19 cellular contexts compared by ENCODE assay signal in genomic region chr21:45942755-45943629, GRCh38. TPM values are rescaled to one million over a fixed set of nuclear protein-coding genes. Genes with fewer than 3 reads are reported as not detected.
DNase-seq lines count a peak whose midpoint lies in the region; ATAC-seq and TF ChIP-seq lines count a peak whose summit lies in the region.
"Had no signal": no experiment of that assay in that cellular context is flagged by ENCODE, and none has a peak within 500 bp of the region (broad histone marks: within the 10 kb centered on the region; RNA-seq: fewer than 3 reads in every experiment).

No MANE protein-coding gene starts in this region.

- H3K4me1 Mint-ChIP-seq in type B pancreatic cell (ENCODE audit: unreplicated experiment), result no peaks in the 10 kb centered on the region
- H3K4me1 Mint-ChIP-seq in effector memory CD8-positive, alpha-beta T cell (ENCODE audit: low read depth in 2 of 2), result peaks cover 0 to 2% of the 10 kb centered on the region in 2 donors

- H3K9ac ChIP-seq in PC-3 (ENCODE audit: low read length), result no peak overlapping the region

- no peaks in the 10 kb centered on the region for H4K20me1 ChIP-seq in PC-3 (ENCODE audit: low read length)

- no peaks in the 10 kb centered on the region for H3K9me2 ChIP-seq in PC-3 (replicated peaks; ENCODE audit: low read length)

- H3K4me2 ChIP-seq in PC-3 (ENCODE audit: low read length), result no peak overlapping the region

- H3F3A ChIP-seq in PC-3 (ENCODE audit: low read length, unreplicated experiment), result no peaks in the 10 kb centered on the region

- no peaks in the 10 kb centered on the region for H3K9me3 Mint-ChIP-seq in type B pancreatic cell
- H3K9me3 Mint-ChIP-seq in effector memory CD8-positive, alpha-beta T cell, result no peaks in the 10 kb centered on the region
- H3K9me3 Mint-ChIP-seq: CD8-positive, alpha-beta T cell had no signal

- no peak overlapping the region for H3K4me3 Mint-ChIP-seq in type B pancreatic cell
- H3K4me3 Mint-ChIP-seq in effector memory CD8-positive, alpha-beta T cell, result no peak overlapping the region
- H3K4me3 Mint-ChIP-seq: CD8-positive, alpha-beta T cell had no signal

- H3K4me3 ChIP-seq in PC-3 (ENCODE audit: low read length), result no peak overlapping the region
- H3K4me3 ChIP-seq: K562, MG63, SJSA1 had no signal

- H3K4me1 ChIP-seq in PC-3 (ENCODE audit: insufficient read depth, low read length), result no peaks in the 10 kb centered on the region
- H3K4me1 ChIP-seq: SJSA1 had no signal

- H3K27ac Mint-ChIP-seq in type B pancreatic cell, result peak overlapping the region; percentile 50
- no peak overlapping the region for H3K27ac Mint-ChIP-seq in effector memory CD8-positive, alpha-beta T cell
- H3K27ac Mint-ChIP-seq: CD8-positive, alpha-beta T cell had no signal

- H3K27ac ChIP-seq in PC-3 (ENCODE audit: low read length), result no peak overlapping the region
- H3K27ac ChIP-seq: SJSA1 had no signal

- H3K9me3 ChIP-seq in PC-3 (ENCODE audit: low read length), result no peaks in the 10 kb centered on the region
- H3K9me3 ChIP-seq: MG63, SJSA1 had no signal

- peaks cover 3% of the 10 kb centered on the region for H3K27me3 Mint-ChIP-seq in type B pancreatic cell
- peaks cover 0 to 27% of the 10 kb centered on the region in 2 donors for H3K27me3 Mint-ChIP-seq in effector memory CD8-positive, alpha-beta T cell

- BruUV-seq in PC-3 (replicated peaks; lab: Mats Ljungman, UMichigan), result no TSS peak

- CTCF ChIA-PET in PC-3 (lab: Charles Lee), result no interaction called here

- POLR2A ChIA-PET in PC-3 (lab: Charles Lee; ENCODE audit: unreplicated experiment), result no interaction called here

- no peaks in the 10 kb centered on the region for H3K79me2 ChIP-seq in PC-3 (ENCODE audit: low read length)

- no peaks in the 10 kb centered on the region for H3K27me3 ChIP-seq in PC-3 (ENCODE audit: low read length)
- H3K27me3 ChIP-seq: MG63, SJSA1 had no signal

- peak; percentile 30 for DNase-seq in Right ventricle myocardium superior
- no peak for DNase-seq in left ventricle myocardium superior
- DNase-seq in PC-3, result peak; percentile 20
- DNase-seq in islet precursor cell, result peak; percentile 49
- DNase-seq in type B pancreatic cell (ENCODE audit: extremely low spot score, unreplicated experiment), result no peak
- no peak for DNase-seq in ecto neural progenitor cell (ENCODE audit: low spot score)
- no peak for DNase-seq in effector memory CD8-positive, alpha-beta T cell
- DNase-seq in head of caudate nucleus, result no peak
- DNase-seq: CD8-positive, alpha-beta T cell; MG63; NCI-H1048; NCI-H1436; NCI-H187 treated with DMSO at 0.1 percent for 48 hours; NCI-H2227 treated with DMSO at 0.1 percent for 48 hours; NCI-H510A; NK-92 treated with Interleukin-12 subunit alpha and Interleukin-12 subunit beta, amount 100 ng/mL, for 24 hours had no signal

- ATAC-seq in Right ventricle myocardium superior (ENCODE audit: poor library complexity), result no peak
- no peak for ATAC-seq in left ventricle myocardium superior
- no peak; the same call in 1 of the 2 replicates for ATAC-seq in PC-3
- ATAC-seq in effector memory CD8-positive, alpha-beta T cell (replicated peaks), result no peak
- ATAC-seq: CD8-positive, alpha-beta T cell; K562; Panc1 had no signal

- no peaks in the 10 kb centered on the region for H3K36me3 ChIP-seq in PC-3 (ENCODE audit: low read depth, low read length)
- H3K36me3 ChIP-seq: MG63, SJSA1 had no signal

- H2AFZ ChIP-seq in PC-3 (ENCODE audit: low read length), result no peak overlapping the region

- intact Hi-C loops in Right ventricle myocardium superior (cut with DNase I), result no loop called here
- intact Hi-C loops in left ventricle myocardium superior (cut with micrococcal nuclease), result no loop called here
- intact Hi-C loops in PC-3 (cut with micrococcal nuclease), result no loop called here
- intact Hi-C loops in head of caudate nucleus (cut with DNase I), result no loop called here

- no peak for TF ChIP-seq CTCF in PC-3 (conservative IDR thresholded peaks at IDR 0.05; ENCODE audit: low read depth, low read length)
- TF ChIP-seq CTCF in type B pancreatic cell (conservative IDR thresholded peaks at IDR 0.05), result no peak

- H3K36me3 Mint-ChIP-seq in type B pancreatic cell, result no peaks in the 10 kb centered on the region
- peaks cover 4% of the 10 kb centered on the region for H3K36me3 Mint-ChIP-seq in effector memory CD8-positive, alpha-beta T cell (ENCODE audit: insufficient read depth)
- H3K36me3 Mint-ChIP-seq: CD8-positive, alpha-beta T cell had no signal

RNA-seq across cellular contexts. Expression of gene COL6A1, which starts 38.6 kb away (rescaled TPM):
- total RNA-seq in Right ventricle myocardium superior (173 TPM), left ventricle myocardium superior (188 TPM), PC-3 (2014; rRNA removed) (487 and 628 TPM in 2 replicates), type B pancreatic cell (ENCODE audit: low replicate concordance) (78.4 and 167 TPM in 2 replicates)

Comparison
In these comparisons a context has a peak if more than half of its experiments do, and no peak if none do; other contexts are left out.
1. DNase-seq: peak in Right ventricle myocardium superior (single experiment), PC-3 (single experiment) and islet precursor cell (single experiment); none in left ventricle myocardium superior (single experiment), type B pancreatic cell (single experiment), ecto neural progenitor cell (single experiment), effector memory CD8-positive, alpha-beta T cell (0 of 3) and head of caudate nucleus (0 of 42).